8 cellular contexts compared by ENCODE assay signal in genomic region chr15:70559223-70559823, GRCh38.
A peak's percentile ranks its signal among the peaks of the same experiment; 100 is the strongest.
DNase-seq lines count a peak whose midpoint lies in the region; ATAC-seq and TF ChIP-seq lines count a peak whose summit lies in the region.

No MANE protein-coding gene starts in this region.

- H3K27me3 Mint-ChIP-seq in activated CD8-positive, alpha-beta T cell treated with anti-CD3 and anti-CD28 coated beads, Interleukin-2, amount 10 ng/mL, durations not matched to agents 7 days and 5 days (ENCODE audit: low read depth), result peaks cover 14% of the 10 kb centered on the region

- H3K27ac Mint-ChIP-seq in activated CD8-positive, alpha-beta T cell treated with anti-CD3 and anti-CD28 coated beads, Interleukin-2, amount 10 ng/mL, durations not matched to agents 7 days and 5 days, result no peak overlapping the region

- ATAC-seq in activated CD8-positive, alpha-beta T cell treated with anti-CD3 and anti-CD28 coated beads, Interleukin-2, amount 10 ng/mL, durations not matched to agents 7 days and 5 days, result peak; percentile 98
- ATAC-seq in GM21717 (IDR thresholded peaks at IDR 0.05; ENCODE audit: unreplicated experiment), result no peak
- ATAC-seq in GM21423 (IDR thresholded peaks at IDR 0.05; ENCODE audit: unreplicated experiment), result no peak

- H3K9me3 Mint-ChIP-seq in activated CD8-positive, alpha-beta T cell treated with anti-CD3 and anti-CD28 coated beads, Interleukin-2, amount 10 ng/mL, durations not matched to agents 7 days and 5 days (ENCODE audit: insufficient read depth), result no peaks in the 10 kb centered on the region

- DNase-seq in M059J (ENCODE audit: low read depth), result peak; percentile 54
- peak; percentile 85 for DNase-seq in activated CD8-positive, alpha-beta T cell treated with anti-CD3 and anti-CD28 coated beads, Interleukin-2, amount 10 ng/mL, durations not matched to agents 7 days and 5 days
- DNase-seq in fibroblast of peridontal ligament (ENCODE audit: extremely low read depth), result peak; percentile 17
- DNase-seq in stimulated activated CD4-positive, alpha-beta T cell treated with anti-CD3 and anti-CD28 coated beads, Interleukin-12 subunit alpha, Interleukin-12 subunit beta, amount 100 ng/mL, for 48 hours (ENCODE audit: low read depth in 2 of 3, low spot score in 1 of 3), result peak; percentile 47 to 61 (median 49)
- no peak for DNase-seq in GM10266 (ENCODE audit: extremely low spot score)
- DNase-seq in T1000 (lab: John Stamatoyannopoulos, UW), result no peak

- H3K4me1 Mint-ChIP-seq in activated CD8-positive, alpha-beta T cell treated with anti-CD3 and anti-CD28 coated beads, Interleukin-2, amount 10 ng/mL, durations not matched to agents 7 days and 5 days (ENCODE audit: low read depth), result peaks cover 2% of the 10 kb centered on the region

- POLR2A ChIA-PET in activated CD8-positive, alpha-beta T cell treated with anti-CD3 and anti-CD28 coated beads, Interleukin-2, amount 10 ng/mL, durations not matched to agents 7 days and 5 days (lab: Charles Lee), result interaction anchor here (0.9 kb wide), 1 partner anchor 22 kb away, joined by 4 read pairs; no protein-coding TSS in a partner anchor

- no peak overlapping the region for H3K4me3 Mint-ChIP-seq in activated CD8-positive, alpha-beta T cell treated with anti-CD3 and anti-CD28 coated beads, Interleukin-2, amount 10 ng/mL, durations not matched to agents 7 days and 5 days

- CTCF ChIA-PET in activated CD8-positive, alpha-beta T cell treated with anti-CD3 and anti-CD28 coated beads, Interleukin-2, amount 10 ng/mL, durations not matched to agents 7 days and 5 days (lab: Charles Lee), result interaction anchor here (0.9 to 1.3 kb wide), 5 partner anchors 10 to 1096 kb away, joined by 3 to 13 read pairs (median 3); no protein-coding TSS in a partner anchor

- H3K36me3 Mint-ChIP-seq in activated CD8-positive, alpha-beta T cell treated with anti-CD3 and anti-CD28 coated beads, Interleukin-2, amount 10 ng/mL, durations not matched to agents 7 days and 5 days (ENCODE audit: low read depth), result no peaks in the 10 kb centered on the region

- no peak for TF ChIP-seq CTCF in GM10266 (IDR thresholded peaks at IDR 0.05; ENCODE audit: control insufficient read depth, insufficient read depth, low read depth, missing control alignments)

Comparison
In these comparisons a context has a peak if more than half of its experiments do, and no peak if none do; other contexts are left out.
1. DNase-seq: peak in M059J (single experiment), activated CD8-positive, alpha-beta T cell treated with anti-CD3 and anti-CD28 coated beads, Interleukin-2, amount 10 ng/mL, durations not matched to agents 7 days and 5 days (single experiment), fibroblast of peridontal ligament (single experiment) and stimulated activated CD4-positive, alpha-beta T cell treated with anti-CD3 and anti-CD28 coated beads, Interleukin-12 subunit alpha, Interleukin-12 subunit beta, amount 100 ng/mL, for 48 hours (3 of 3); none in GM10266 (single experiment) and T1000 (single experiment).